ENCODE assay signal across 2 cellular contexts in the genomic region with DNA sequence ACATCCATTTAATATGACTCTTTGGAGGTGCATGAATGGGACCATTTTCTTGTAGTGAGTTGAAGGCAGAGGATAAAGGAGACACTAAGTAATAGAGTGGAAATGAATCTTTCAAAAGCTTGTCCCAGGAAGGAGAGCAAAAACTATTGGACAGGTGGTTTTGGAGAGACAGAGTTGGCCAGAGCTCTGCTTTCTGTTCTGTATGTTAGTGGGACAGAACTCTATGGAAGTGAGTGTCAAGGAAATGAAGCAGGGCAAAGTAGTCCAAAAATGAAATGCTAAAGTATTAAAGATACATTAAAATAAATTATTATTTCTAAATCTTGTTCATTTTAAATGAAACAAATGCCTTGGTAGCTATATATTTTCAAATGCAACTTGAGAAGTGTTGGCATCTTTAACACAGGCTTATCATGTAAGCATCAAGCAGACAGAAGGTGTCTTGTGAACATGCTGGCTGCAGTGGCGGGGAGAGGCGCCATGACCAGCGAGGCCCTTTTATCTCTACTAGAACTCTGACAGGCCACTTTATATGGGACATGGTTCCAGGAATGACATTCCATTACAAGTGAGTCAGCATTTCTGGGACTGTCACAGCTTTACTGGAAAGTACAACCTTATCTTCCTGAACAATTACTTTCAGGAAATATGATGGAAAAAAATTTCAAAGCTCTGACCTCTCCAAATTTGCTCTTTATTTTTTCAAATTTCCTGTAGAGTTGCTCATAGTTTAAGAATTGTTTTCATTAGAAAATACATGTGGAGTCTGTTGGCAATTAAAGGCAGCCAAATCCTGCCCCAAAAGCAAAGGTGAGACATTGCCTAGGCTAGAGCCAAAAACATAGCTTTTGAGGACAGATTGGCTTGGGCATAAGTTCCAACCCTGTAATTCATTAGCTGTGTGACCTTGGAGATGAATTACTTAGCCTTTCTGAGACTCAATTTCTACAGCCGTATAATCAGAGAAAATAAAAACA.
TF ChIP-seq lines count a peak whose summit lies in the region.

No MANE protein-coding gene starts in this region.

TF ChIP-seq in K562, 482 proteins besides CTCF, POLR2A, EP300 and RAD21 (continues in another document):
- TF ChIP-seq RNF2 (IDR thresholded peaks at IDR 0.05) (no peak), MCM2 (IDR thresholded peaks at IDR 0.05; ENCODE audit: low read depth) (no peak), MECOM (CRISPR knock-in tag; IDR thresholded peaks at IDR 0.05) (peak; percentile 37; the same call in 1 of the 2 replicates), SP1 (CRISPR knock-in tag; IDR thresholded peaks at IDR 0.05) (no peak), MTA3 (IDR thresholded peaks at IDR 0.05; ENCODE audit: borderline replicate concordance) (0 out of 2 replicates have a peak, but pooled peaks have one; percentile 47), ZKSCAN8 (CRISPR knock-in tag; IDR thresholded peaks at IDR 0.05) (0 out of 2 replicates have a peak, but pooled peaks have one; percentile 33), STAT5A (IDR thresholded peaks at IDR 0.05; ENCODE audit: borderline replicate concordance, low read length) (peak; percentile 65), NCOA1 (IDR thresholded peaks at IDR 0.05; ENCODE audit: low read depth) (peak; percentile 50; the same call in 1 of the 2 replicates), NFE2L1 (tag; IDR thresholded peaks at IDR 0.05; ENCODE audit: borderline replicate concordance, low read depth) (peak; percentile 79), NCOR1 (IDR thresholded peaks at IDR 0.05) (peak; percentile 67), SMAD4 (CRISPR knock-in tag; conservative IDR thresholded peaks at IDR 0.05) (peak; percentile 83), CBFA2T3 (IDR thresholded peaks at IDR 0.05) (peak; percentile 66), ZFX (CRISPR knock-in tag; IDR thresholded peaks at IDR 0.05) (no peak), MYNN (IDR thresholded peaks at IDR 0.05) (0 out of 2 replicates have a peak, but pooled peaks have one; percentile 42), MYNN (CRISPR knock-in tag; IDR thresholded peaks at IDR 0.05) (no peak), ZNF589 (CRISPR knock-in tag; IDR thresholded peaks at IDR 0.05; ENCODE audit: low read depth) (no peak), TEAD1 (CRISPR knock-in tag; IDR thresholded peaks at IDR 0.05) (peak in 1 of 2 experiments; percentile 87; a peak in 2 of 4 replicates), HDAC2 (IDR thresholded peaks at IDR 0.05) (0 out of 2 replicates have a peak, but pooled peaks have one; percentile 62), MAFK (IDR thresholded peaks at IDR 0.05; ENCODE audit: low read length) (peak; percentile 92), ZNF445 (CRISPR knock-in tag; IDR thresholded peaks at IDR 0.05; ENCODE audit: low read depth) (no peak), CBFA2T2 (conservative IDR thresholded peaks at IDR 0.05) (peak; percentile 28; the same call in 1 of the 2 replicates), NBN (IDR thresholded peaks at IDR 0.05; ENCODE audit: low read depth) (no peak), HDAC3 (IDR thresholded peaks at IDR 0.05; ENCODE audit: borderline replicate concordance, partially characterized antibody) (peak; percentile 57), ZNF764 (CRISPR knock-in tag; IDR thresholded peaks at IDR 0.05; ENCODE audit: low read depth) (no peak)
- TF ChIP-seq, protein P1, sequence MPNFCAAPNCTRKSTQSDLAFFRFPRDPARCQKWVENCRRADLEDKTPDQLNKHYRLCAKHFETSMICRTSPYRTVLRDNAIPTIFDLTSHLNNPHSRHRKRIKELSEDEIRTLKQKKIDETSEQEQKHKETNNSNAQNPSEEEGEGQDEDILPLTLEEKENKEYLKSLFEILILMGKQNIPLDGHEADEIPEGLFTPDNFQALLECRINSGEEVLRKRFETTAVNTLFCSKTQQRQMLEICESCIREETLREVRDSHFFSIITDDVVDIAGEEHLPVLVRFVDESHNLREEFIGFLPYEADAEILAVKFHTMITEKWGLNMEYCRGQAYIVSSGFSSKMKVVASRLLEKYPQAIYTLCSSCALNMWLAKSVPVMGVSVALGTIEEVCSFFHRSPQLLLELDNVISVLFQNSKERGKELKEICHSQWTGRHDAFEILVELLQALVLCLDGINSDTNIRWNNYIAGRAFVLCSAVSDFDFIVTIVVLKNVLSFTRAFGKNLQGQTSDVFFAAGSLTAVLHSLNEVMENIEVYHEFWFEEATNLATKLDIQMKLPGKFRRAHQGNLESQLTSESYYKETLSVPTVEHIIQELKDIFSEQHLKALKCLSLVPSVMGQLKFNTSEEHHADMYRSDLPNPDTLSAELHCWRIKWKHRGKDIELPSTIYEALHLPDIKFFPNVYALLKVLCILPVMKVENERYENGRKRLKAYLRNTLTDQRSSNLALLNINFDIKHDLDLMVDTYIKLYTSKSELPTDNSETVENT (CRISPR knock-in tag; IDR thresholded peaks at IDR 0.05): no peak
- TF ChIP-seq, protein P2, sequence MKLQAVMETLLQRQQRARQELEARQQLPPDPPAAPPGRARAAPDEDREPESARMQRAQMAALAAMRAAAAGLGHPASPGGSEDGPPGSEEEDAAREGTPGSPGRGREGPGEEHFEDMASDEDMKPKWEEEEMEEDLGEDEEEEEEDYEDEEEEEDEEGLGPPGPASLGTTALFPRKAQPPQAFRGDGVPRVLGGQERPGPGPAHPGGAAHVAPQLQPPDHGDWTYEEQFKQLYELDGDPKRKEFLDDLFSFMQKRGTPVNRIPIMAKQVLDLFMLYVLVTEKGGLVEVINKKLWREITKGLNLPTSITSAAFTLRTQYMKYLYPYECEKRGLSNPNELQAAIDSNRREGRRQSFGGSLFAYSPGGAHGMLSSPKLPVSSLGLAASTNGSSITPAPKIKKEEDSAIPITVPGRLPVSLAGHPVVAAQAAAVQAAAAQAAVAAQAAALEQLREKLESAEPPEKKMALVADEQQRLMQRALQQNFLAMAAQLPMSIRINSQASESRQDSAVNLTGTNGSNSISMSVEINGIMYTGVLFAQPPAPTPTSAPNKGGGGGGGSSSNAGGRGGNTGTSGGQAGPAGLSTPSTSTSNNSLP (IDR thresholded peaks at IDR 0.05; ENCODE audit: borderline replicate concordance, low read depth, low read length): peak; percentile 82; the same call in 1 of the 2 replicates
- TF ChIP-seq, protein P3, sequence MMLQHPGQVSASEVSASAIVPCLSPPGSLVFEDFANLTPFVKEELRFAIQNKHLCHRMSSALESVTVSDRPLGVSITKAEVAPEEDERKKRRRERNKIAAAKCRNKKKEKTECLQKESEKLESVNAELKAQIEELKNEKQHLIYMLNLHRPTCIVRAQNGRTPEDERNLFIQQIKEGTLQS (IDR thresholded peaks at IDR 0.05): peak; percentile 74; the same call in 1 of the 2 replicates
- TF ChIP-seq, protein P3 (CRISPR knock-in tag; conservative IDR thresholded peaks at IDR 0.05): no peak
- TF ChIP-seq, protein P4, sequence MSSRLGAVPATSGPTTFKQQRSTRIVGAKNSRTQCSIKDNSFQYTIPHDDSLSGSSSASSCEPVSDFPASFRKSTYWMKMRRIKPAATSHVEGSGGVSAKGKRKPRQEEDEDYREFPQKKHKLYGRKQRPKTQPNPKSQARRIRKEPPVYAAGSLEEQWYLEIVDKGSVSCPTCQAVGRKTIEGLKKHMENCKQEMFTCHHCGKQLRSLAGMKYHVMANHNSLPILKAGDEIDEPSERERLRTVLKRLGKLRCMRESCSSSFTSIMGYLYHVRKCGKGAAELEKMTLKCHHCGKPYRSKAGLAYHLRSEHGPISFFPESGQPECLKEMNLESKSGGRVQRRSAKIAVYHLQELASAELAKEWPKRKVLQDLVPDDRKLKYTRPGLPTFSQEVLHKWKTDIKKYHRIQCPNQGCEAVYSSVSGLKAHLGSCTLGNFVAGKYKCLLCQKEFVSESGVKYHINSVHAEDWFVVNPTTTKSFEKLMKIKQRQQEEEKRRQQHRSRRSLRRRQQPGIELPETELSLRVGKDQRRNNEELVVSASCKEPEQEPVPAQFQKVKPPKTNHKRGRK (tag; IDR thresholded peaks at IDR 0.05): no peak

TF ChIP-seq in WTC11, 78 proteins besides CTCF, POLR2A, EP300 and RAD21:
- TF ChIP-seq TP53 (CRISPR knock-in tag; IDR thresholded peaks at IDR 0.05) (no peak), OVOL2 (CRISPR knock-in tag; IDR thresholded peaks at IDR 0.05; ENCODE audit: borderline replicate concordance) (no peak), TEAD1 (CRISPR knock-in tag; IDR thresholded peaks at IDR 0.05) (no peak), SMAD3 (CRISPR knock-in tag; IDR thresholded peaks at IDR 0.05; ENCODE audit: borderline replicate concordance) (no peak), MYBL2 (CRISPR knock-in tag; IDR thresholded peaks at IDR 0.05) (no peak), MXD4 (CRISPR knock-in tag; IDR thresholded peaks at IDR 0.05; ENCODE audit: borderline replicate concordance) (no peak), ESRRA (CRISPR knock-in tag; IDR thresholded peaks at IDR 0.05; ENCODE audit: borderline replicate concordance) (no peak)
- TF ChIP-seq, protein P5, sequence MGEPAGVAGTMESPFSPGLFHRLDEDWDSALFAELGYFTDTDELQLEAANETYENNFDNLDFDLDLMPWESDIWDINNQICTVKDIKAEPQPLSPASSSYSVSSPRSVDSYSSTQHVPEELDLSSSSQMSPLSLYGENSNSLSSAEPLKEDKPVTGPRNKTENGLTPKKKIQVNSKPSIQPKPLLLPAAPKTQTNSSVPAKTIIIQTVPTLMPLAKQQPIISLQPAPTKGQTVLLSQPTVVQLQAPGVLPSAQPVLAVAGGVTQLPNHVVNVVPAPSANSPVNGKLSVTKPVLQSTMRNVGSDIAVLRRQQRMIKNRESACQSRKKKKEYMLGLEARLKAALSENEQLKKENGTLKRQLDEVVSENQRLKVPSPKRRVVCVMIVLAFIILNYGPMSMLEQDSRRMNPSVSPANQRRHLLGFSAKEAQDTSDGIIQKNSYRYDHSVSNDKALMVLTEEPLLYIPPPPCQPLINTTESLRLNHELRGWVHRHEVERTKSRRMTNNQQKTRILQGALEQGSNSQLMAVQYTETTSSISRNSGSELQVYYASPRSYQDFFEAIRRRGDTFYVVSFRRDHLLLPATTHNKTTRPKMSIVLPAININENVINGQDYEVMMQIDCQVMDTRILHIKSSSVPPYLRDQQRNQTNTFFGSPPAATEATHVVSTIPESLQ (CRISPR knock-in tag; IDR thresholded peaks at IDR 0.05): no peak
- TF ChIP-seq, protein P6, sequence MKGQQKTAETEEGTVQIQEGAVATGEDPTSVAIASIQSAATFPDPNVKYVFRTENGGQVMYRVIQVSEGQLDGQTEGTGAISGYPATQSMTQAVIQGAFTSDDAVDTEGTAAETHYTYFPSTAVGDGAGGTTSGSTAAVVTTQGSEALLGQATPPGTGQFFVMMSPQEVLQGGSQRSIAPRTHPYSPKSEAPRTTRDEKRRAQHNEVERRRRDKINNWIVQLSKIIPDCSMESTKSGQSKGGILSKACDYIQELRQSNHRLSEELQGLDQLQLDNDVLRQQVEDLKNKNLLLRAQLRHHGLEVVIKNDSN (CRISPR knock-in tag; IDR thresholded peaks at IDR 0.05): no peak
- TF ChIP-seq, protein P7, sequence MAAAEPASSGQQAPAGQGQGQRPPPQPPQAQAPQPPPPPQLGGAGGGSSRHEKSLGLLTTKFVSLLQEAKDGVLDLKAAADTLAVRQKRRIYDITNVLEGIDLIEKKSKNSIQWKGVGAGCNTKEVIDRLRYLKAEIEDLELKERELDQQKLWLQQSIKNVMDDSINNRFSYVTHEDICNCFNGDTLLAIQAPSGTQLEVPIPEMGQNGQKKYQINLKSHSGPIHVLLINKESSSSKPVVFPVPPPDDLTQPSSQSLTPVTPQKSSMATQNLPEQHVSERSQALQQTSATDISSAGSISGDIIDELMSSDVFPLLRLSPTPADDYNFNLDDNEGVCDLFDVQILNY (CRISPR knock-in tag; IDR thresholded peaks at IDR 0.05): no peak
- TF ChIP-seq, protein P8, sequence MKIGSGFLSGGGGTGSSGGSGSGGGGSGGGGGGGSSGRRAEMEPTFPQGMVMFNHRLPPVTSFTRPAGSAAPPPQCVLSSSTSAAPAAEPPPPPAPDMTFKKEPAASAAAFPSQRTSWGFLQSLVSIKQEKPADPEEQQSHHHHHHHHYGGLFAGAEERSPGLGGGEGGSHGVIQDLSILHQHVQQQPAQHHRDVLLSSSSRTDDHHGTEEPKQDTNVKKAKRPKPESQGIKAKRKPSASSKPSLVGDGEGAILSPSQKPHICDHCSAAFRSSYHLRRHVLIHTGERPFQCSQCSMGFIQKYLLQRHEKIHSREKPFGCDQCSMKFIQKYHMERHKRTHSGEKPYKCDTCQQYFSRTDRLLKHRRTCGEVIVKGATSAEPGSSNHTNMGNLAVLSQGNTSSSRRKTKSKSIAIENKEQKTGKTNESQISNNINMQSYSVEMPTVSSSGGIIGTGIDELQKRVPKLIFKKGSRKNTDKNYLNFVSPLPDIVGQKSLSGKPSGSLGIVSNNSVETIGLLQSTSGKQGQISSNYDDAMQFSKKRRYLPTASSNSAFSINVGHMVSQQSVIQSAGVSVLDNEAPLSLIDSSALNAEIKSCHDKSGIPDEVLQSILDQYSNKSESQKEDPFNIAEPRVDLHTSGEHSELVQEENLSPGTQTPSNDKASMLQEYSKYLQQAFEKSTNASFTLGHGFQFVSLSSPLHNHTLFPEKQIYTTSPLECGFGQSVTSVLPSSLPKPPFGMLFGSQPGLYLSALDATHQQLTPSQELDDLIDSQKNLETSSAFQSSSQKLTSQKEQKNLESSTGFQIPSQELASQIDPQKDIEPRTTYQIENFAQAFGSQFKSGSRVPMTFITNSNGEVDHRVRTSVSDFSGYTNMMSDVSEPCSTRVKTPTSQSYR (CRISPR knock-in tag; IDR thresholded peaks at IDR 0.05): no peak
- TF ChIP-seq, protein P9, sequence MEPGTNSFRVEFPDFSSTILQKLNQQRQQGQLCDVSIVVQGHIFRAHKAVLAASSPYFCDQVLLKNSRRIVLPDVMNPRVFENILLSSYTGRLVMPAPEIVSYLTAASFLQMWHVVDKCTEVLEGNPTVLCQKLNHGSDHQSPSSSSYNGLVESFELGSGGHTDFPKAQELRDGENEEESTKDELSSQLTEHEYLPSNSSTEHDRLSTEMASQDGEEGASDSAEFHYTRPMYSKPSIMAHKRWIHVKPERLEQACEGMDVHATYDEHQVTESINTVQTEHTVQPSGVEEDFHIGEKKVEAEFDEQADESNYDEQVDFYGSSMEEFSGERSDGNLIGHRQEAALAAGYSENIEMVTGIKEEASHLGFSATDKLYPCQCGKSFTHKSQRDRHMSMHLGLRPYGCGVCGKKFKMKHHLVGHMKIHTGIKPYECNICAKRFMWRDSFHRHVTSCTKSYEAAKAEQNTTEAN (CRISPR knock-in tag; IDR thresholded peaks at IDR 0.05): no peak
- TF ChIP-seq, protein P10, sequence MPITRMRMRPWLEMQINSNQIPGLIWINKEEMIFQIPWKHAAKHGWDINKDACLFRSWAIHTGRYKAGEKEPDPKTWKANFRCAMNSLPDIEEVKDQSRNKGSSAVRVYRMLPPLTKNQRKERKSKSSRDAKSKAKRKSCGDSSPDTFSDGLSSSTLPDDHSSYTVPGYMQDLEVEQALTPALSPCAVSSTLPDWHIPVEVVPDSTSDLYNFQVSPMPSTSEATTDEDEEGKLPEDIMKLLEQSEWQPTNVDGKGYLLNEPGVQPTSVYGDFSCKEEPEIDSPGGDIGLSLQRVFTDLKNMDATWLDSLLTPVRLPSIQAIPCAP (CRISPR knock-in tag; IDR thresholded peaks at IDR 0.05): no peak
